28 cellular contexts compared by ENCODE assay signal in genomic region chr2:5094192-5094591, GRCh38.
DNase-seq lines count a peak whose midpoint lies in the region; ATAC-seq and TF ChIP-seq lines count a peak whose summit lies in the region.
"Had no signal": no experiment of that assay in that cellular context is flagged by ENCODE, and none has a peak within 500 bp of the region (broad histone marks: within the 10 kb centered on the region; RNA-seq: fewer than 3 reads in every experiment).

No MANE protein-coding gene starts in this region.

- H3K79me2 ChIP-seq in DND-41 (ENCODE audit: insufficient read depth, low read length): no peaks in the 10 kb centered on the region

- no peaks in the 10 kb centered on the region for H3K27me3 ChIP-seq in DND-41 (ENCODE audit: insufficient read depth, low read length, poor library complexity)
- H3K27me3 ChIP-seq: BE2C; BLaER1; BLaER1 treated with 17β-estradiol and CSF1 and Interleukin-3, amounts not matched to agents 10 nM and 100 nM had no signal

- DNase-seq in DND-41 (no peak), glomerular visceral epithelial cell (ENCODE audit: extremely low spot score) (no peak)
- peak; percentile 71 for DNase-seq in Jurkat, Clone E6-1 (ENCODE audit: low read depth, low spot score)
- DNase-seq: 8988T; ACHN; AML-193; BE2C; C1 segment of cervical spinal cord; Caco-2; Calu3; CD4-positive, alpha-beta memory T cell; CD4-positive, alpha-beta T cell; CD4-positive, CD25-positive, alpha-beta regulatory T cell; CD8-positive, alpha-beta memory T cell; CD8-positive, alpha-beta T cell; COR-L47; DMS 273 treated with DMSO at 0.1 percent for 48 hours; DMS153; DMS53; DMS79; DMS79 treated with DMSO at 0.1 percent for 48 hours; EL had no signal

- H3K9me3 ChIP-seq in DND-41 (ENCODE audit: insufficient read depth, low read length, severe bottlenecking): no peaks in the 10 kb centered on the region
- H3K9me3 ChIP-seq: BE2C, Caco-2 had no signal

- H3K36me3 ChIP-seq in DND-41 (ENCODE audit: insufficient read depth, low read length): no peaks in the 10 kb centered on the region
- H3K36me3 ChIP-seq: BE2C; BLaER1; BLaER1 treated with 17β-estradiol and CSF1 and Interleukin-3, amounts not matched to agents 10 nM and 100 nM had no signal

- H3K4me3 ChIP-seq in DND-41 (ENCODE audit: low read depth in 1 of 2, low read length in 2 of 2): no peak overlapping the region
- no peak overlapping the region for H3K4me3 ChIP-seq in Jurkat, Clone E6-1 (ENCODE audit: low read length)
- H3K4me3 ChIP-seq: A549; BLaER1; BLaER1 treated with 17β-estradiol and CSF1 and Interleukin-3, amounts not matched to agents 10 nM and 100 nM had no signal

- H3K9ac ChIP-seq in DND-41 (ENCODE audit: low read depth, low read length): no peak overlapping the region
- H3K9ac ChIP-seq: BLaER1; BLaER1 treated with 17β-estradiol and CSF1 and Interleukin-3, amounts not matched to agents 10 nM and 100 nM had no signal

- no peak overlapping the region for H3K4me2 ChIP-seq in DND-41 (ENCODE audit: insufficient read depth, low read length)
- H3K4me2 ChIP-seq: A549; BLaER1; BLaER1 treated with 17β-estradiol and CSF1 and Interleukin-3, amounts not matched to agents 10 nM and 100 nM had no signal

- ATAC-seq in DND-41 (ENCODE audit: insufficient read depth, low read depth) (peak; percentile 64), HG03520 (IDR thresholded peaks at IDR 0.05; ENCODE audit: unreplicated experiment) (no peak)
- ATAC-seq: A549; CD8-positive, alpha-beta T cell had no signal

- peak overlapping the region; percentile 31; the same call in 1 of the 2 replicates for H3K27ac ChIP-seq in DND-41 (ENCODE audit: low read length)
- H3K27ac ChIP-seq: 22Rv1; A549; BLaER1; BLaER1 treated with 17β-estradiol and CSF1 and Interleukin-3, amounts not matched to agents 10 nM and 100 nM; C4-2B had no signal

- peaks cover 10% of the 10 kb centered on the region; the same call in 1 of the 2 replicates for H3K4me1 ChIP-seq in DND-41 (ENCODE audit: insufficient read depth, low read length)
- H3K4me1 ChIP-seq: A549; BE2C; BLaER1; BLaER1 treated with 17β-estradiol and CSF1 and Interleukin-3, amounts not matched to agents 10 nM and 100 nM; Caco-2 had no signal

- no peaks in the 10 kb centered on the region for H4K20me1 ChIP-seq in DND-41 (ENCODE audit: insufficient read depth, low read length)
- H4K20me1 ChIP-seq: BLaER1; BLaER1 treated with 17β-estradiol and CSF1 and Interleukin-3, amounts not matched to agents 10 nM and 100 nM had no signal

- no peak for TF ChIP-seq CTCF in DND-41 (IDR thresholded peaks at IDR 0.05; ENCODE audit: borderline replicate concordance, extremely low read depth, low read length, poor library complexity, severe bottlenecking)

- H2AFZ ChIP-seq in DND-41 (ENCODE audit: low read depth, low read length): no peak overlapping the region
